34 cellular contexts compared by ENCODE assay signal in genomic region chr16:22078656-22079055, GRCh38. TPM values are rescaled to one million over a fixed set of nuclear protein-coding genes. Genes with fewer than 3 reads are reported as not detected.
"Had no signal": no experiment of that assay in that cellular context is flagged by ENCODE, and none has a peak within 500 bp of the region (broad histone marks: within the 10 kb centered on the region; RNA-seq: fewer than 3 reads in every experiment).

No MANE protein-coding gene starts in this region.

- H3K4me3 ChIP-seq: adrenal gland, body of pancreas, breast epithelium had no signal

- DNase-seq: activated B cell treated with CpG ODN at 0.5 μM for 24 hours; activated CD4-positive, alpha-beta memory T cell treated with anti-CD3 and anti-CD28 coated beads for 36 hours; activated CD4-positive, alpha-beta T cell treated with anti-CD3 and anti-CD28 coated beads for 4 hours; activated CD4-positive, alpha-beta T cell treated with anti-CD3 and anti-CD28 coated beads, Interleukin-2, amount 10 ng/mL, durations not matched to agents 24 days and 14 days; activated CD4-positive, alpha-beta T cell treated with anti-CD3 and anti-CD28 coated beads, Interleukin-2, amount 50 U/mL, for 1 hour; activated CD4-positive, alpha-beta T cell treated with anti-CD3 and anti-CD28 coated beads, Interleukin-2, amount 50 U/mL, for 4 hours; activated CD4-positive, CD25-positive, alpha-beta regulatory T cell treated with anti-CD3 and anti-CD28 coated beads, Interleukin-2, amount 50 U/mL, for 72 hours; activated CD8-positive, alpha-beta memory T cell treated with anti-CD3 and anti-CD28 coated beads, Interleukin-2, amount 50 U/mL, for 4 hours; activated CD8-positive, alpha-beta T cell treated with anti-CD3 and anti-CD28 coated beads for 36 hours; activated effector memory CD4-positive, alpha-beta T cell treated with anti-CD3 and anti-CD28 coated beads, Interleukin-2, amount 50 U/mL, for 16 hours; activated gamma-delta T cell treated with Interleukin-2 at 50 U/mL for 16 hours; activated naive CD4-positive, alpha-beta T cell; activated naive CD4-positive, alpha-beta T cell treated with anti-CD3 and anti-CD28 coated beads for 36 hours; activated naive CD4-positive, alpha-beta T cell treated with anti-CD3 and anti-CD28 coated beads, Interleukin-2, amount 50 U/mL, for 16 hours; activated naive CD8-positive, alpha-beta T cell treated with anti-CD3 and anti-CD28 coated beads for 36 hours; activated T-cell treated with anti-CD3 and anti-CD28 coated beads for 4 hours; activated T-cell treated with anti-CD3 and anti-CD28 coated beads, Interleukin-2, amount 50 U/mL, for 1 hour; activated T-cell treated with anti-CD3 and anti-CD28 coated beads, Interleukin-2, amount 50 U/mL, for 4 hours; activated T-cell treated with anti-CD3 and anti-CD28 coated beads, Interleukin-2, amount 50 U/mL, for 72 hours; adrenal gland; amniotic stem cell; aorta; body of pancreas; brain microvascular endothelial cell; central memory CD4-positive, alpha-beta T cell; T-helper 1 cell; T-helper 2 cell; T-helper 9 cell had no signal

- FAIRE-seq: astrocyte, TTC549 had no signal

- ATAC-seq: activated T-cell treated with anti-CD3 and anti-CD28 coated beads, Interleukin-2, amount 50 U/mL, for 4 hours; activated T-helper 17 cell treated with anti-CD3 and anti-CD28 coated beads, Interleukin-2, amount 50 U/mL, for 72 hours; body of pancreas had no signal

- H3K27me3 ChIP-seq: adrenal gland, body of pancreas, brain microvascular endothelial cell, breast epithelium had no signal

- H3K36me3 ChIP-seq: adrenal gland, brain microvascular endothelial cell, breast epithelium had no signal

- H3K27ac ChIP-seq: adrenal gland, body of pancreas, brain microvascular endothelial cell, breast epithelium, VCaP had no signal

- H3K4me1 ChIP-seq: body of pancreas, breast epithelium had no signal

- H3K9me3 ChIP-seq: adrenal gland, body of pancreas, breast epithelium had no signal

RNA-seq across cellular contexts. Expression of gene VWA3A, which starts 13.7 kb away (rescaled TPM):
- total RNA-seq: activated CD4-positive, alpha-beta T cell treated with anti-CD3 and anti-CD28 coated beads, Interleukin-2, amount 10 ng/mL, durations not matched to agents 24 days and 14 days; activated CD8-positive, alpha-beta T cell treated with anti-CD3 and anti-CD28 coated beads for 36 hours; activated naive CD4-positive, alpha-beta T cell treated with anti-CD3 and anti-CD28 coated beads for 36 hours; activated T-helper 17 cell treated with anti-CD3 and anti-CD28 coated beads, Interleukin-2, amount 50 U/mL, for 72 hours; astrocyte; cardiac septum had no signal
